1 cellular context compared by ENCODE assay signal in genomic region chr3:171459130-171459941, GRCh38.
TF ChIP-seq lines count a peak whose summit lies in the region.

No MANE protein-coding gene starts in this region.

TF ChIP-seq in WTC11, 78 proteins besides CTCF, POLR2A, EP300 and RAD21 (continued from another document and continues in another):
- 0 out of 2 replicates have a peak, but pooled peaks have one; percentile 27 for TF ChIP-seq ARID4B (CRISPR knock-in tag; IDR thresholded peaks at IDR 0.05; ENCODE audit: borderline replicate concordance)
- TF ChIP-seq USF2 (CRISPR knock-in tag; IDR thresholded peaks at IDR 0.05), result no peak
- no peak for TF ChIP-seq GTF2I (CRISPR knock-in tag; conservative IDR thresholded peaks at IDR 0.05)
- TF ChIP-seq TP53 (CRISPR knock-in tag; IDR thresholded peaks at IDR 0.05), result no peak
- TF ChIP-seq SP1 (CRISPR knock-in tag; conservative IDR thresholded peaks at IDR 0.05), result no peak; the same call in 1 of the 2 replicates
- no peak for TF ChIP-seq ZNF232 (CRISPR knock-in tag; IDR thresholded peaks at IDR 0.05)
- TF ChIP-seq ZNF425 (CRISPR knock-in tag; conservative IDR thresholded peaks at IDR 0.05), result no peak
- TF ChIP-seq PREB (CRISPR knock-in tag; IDR thresholded peaks at IDR 0.05; ENCODE audit: borderline replicate concordance), result no peak
- no peak for TF ChIP-seq GRHL2 (CRISPR knock-in tag; IDR thresholded peaks at IDR 0.05; ENCODE audit: insufficient replicate concordance, severe bottlenecking)
- TF ChIP-seq ERG (CRISPR knock-in tag; IDR thresholded peaks at IDR 0.05), result no peak
- no peak for TF ChIP-seq TEAD4 (CRISPR knock-in tag; IDR thresholded peaks at IDR 0.05)
- TF ChIP-seq NR2C2 (CRISPR knock-in tag; IDR thresholded peaks at IDR 0.05), result no peak
- no peak for TF ChIP-seq IRF2 (CRISPR knock-in tag; IDR thresholded peaks at IDR 0.05; ENCODE audit: borderline replicate concordance, low read depth)
- TF ChIP-seq ZNF512 (CRISPR knock-in tag; IDR thresholded peaks at IDR 0.05; ENCODE audit: borderline replicate concordance), result no peak
- no peak for TF ChIP-seq ZNF416 (CRISPR knock-in tag; IDR thresholded peaks at IDR 0.05)
- no peak for TF ChIP-seq GABPB1 (CRISPR knock-in tag; IDR thresholded peaks at IDR 0.05)
- TF ChIP-seq MYBL2 (CRISPR knock-in tag; IDR thresholded peaks at IDR 0.05), result no peak
- no peak for TF ChIP-seq HMGA2 (CRISPR knock-in tag; IDR thresholded peaks at IDR 0.05)
- no peak for TF ChIP-seq RELA (CRISPR knock-in tag; IDR thresholded peaks at IDR 0.05; ENCODE audit: borderline replicate concordance)
- TF ChIP-seq E2F5 (CRISPR knock-in tag; IDR thresholded peaks at IDR 0.05), result no peak
- TF ChIP-seq ZNF532 (CRISPR knock-in tag; IDR thresholded peaks at IDR 0.05; ENCODE audit: borderline replicate concordance), result no peak
- TF ChIP-seq STAT6 (CRISPR knock-in tag; conservative IDR thresholded peaks at IDR 0.05; ENCODE audit: low read depth), result no peak
- TF ChIP-seq KAT7 (CRISPR knock-in tag; IDR thresholded peaks at IDR 0.05; ENCODE audit: borderline replicate concordance), result peak; percentile 28; the same call in 1 of the 2 replicates
- no peak for TF ChIP-seq ZNF317 (CRISPR knock-in tag; IDR thresholded peaks at IDR 0.05; ENCODE audit: borderline replicate concordance, low read depth)
- TF ChIP-seq EMX1 (CRISPR knock-in tag; IDR thresholded peaks at IDR 0.05), result no peak
- no peak for TF ChIP-seq ZNF671 (CRISPR knock-in tag; IDR thresholded peaks at IDR 0.05)
- 0 out of 2 replicates have a peak, but pooled peaks have one; percentile 12 for TF ChIP-seq ZNF219 (CRISPR knock-in tag; IDR thresholded peaks at IDR 0.05; ENCODE audit: borderline replicate concordance)
- TF ChIP-seq JUN (CRISPR knock-in tag; IDR thresholded peaks at IDR 0.05), result no peak
- no peak for TF ChIP-seq SMAD3 (CRISPR knock-in tag; IDR thresholded peaks at IDR 0.05; ENCODE audit: borderline replicate concordance)
- no peak for TF ChIP-seq FOXK1 (CRISPR knock-in tag; IDR thresholded peaks at IDR 0.05)
- 0 out of 2 replicates have a peak, but pooled peaks have one; percentile 9 for TF ChIP-seq ZBTB43 (CRISPR knock-in tag; IDR thresholded peaks at IDR 0.05)
